In genomic region chr7:19932549-19933249, GRCh38 we compare ENCODE assay signal across 27 cellular contexts.
DNase-seq lines count a peak whose midpoint lies in the region; ATAC-seq, FAIRE-seq and TF ChIP-seq lines count a peak whose summit lies in the region.
"Had no signal": no experiment of that assay in that cellular context is flagged by ENCODE, and none has a peak within 500 bp of the region (broad histone marks: within the 10 kb centered on the region; RNA-seq: fewer than 3 reads in every experiment).

No MANE protein-coding gene starts in this region.

- H3K27me3 ChIP-seq in body of pancreas = no peaks in the 10 kb centered on the region
- H3K27me3 ChIP-seq in MG63 = no peaks in the 10 kb centered on the region
- H3K27me3 ChIP-seq in stomach = no peaks in the 10 kb centered on the region
- H3K27me3 ChIP-seq: BLaER1, left lung, SJCRH30 had no signal

- H3K4me1 ChIP-seq in body of pancreas = peaks cover 8% of the 10 kb centered on the region
- no peaks in the 10 kb centered on the region for H3K4me1 ChIP-seq in stomach
- H3K4me1 ChIP-seq: BLaER1, HAP-1, left lung had no signal

- no peaks in the 10 kb centered on the region for H3K36me3 ChIP-seq in body of pancreas (replicated peaks in 1 of 2; ENCODE audit: insufficient read depth in 1 of 2, low read depth in 2 of 2)
- H3K36me3 ChIP-seq in MG63 = no peaks in the 10 kb centered on the region
- H3K36me3 ChIP-seq in stomach = no peaks in the 10 kb centered on the region
- H3K36me3 ChIP-seq: BLaER1, HAP-1, left lung, SJCRH30 had no signal

- intact Hi-C loops in body of pancreas (cut with DNase I) = no loop called here
- intact Hi-C loops in stomach (cut with DNase I; ENCODE audit: low total_unique reads) = no loop called here

- H3K27ac ChIP-seq in body of pancreas (peak overlapping the region in 3 of 4 donors; percentile 23 to 51 (median 41)), stomach (no peak overlapping the region)
- H3K27ac ChIP-seq: BLaER1, HL-60, left lung, SJCRH30, skin epidermis had no signal

- peak; percentile 97 for FAIRE-seq in D721Med (lab: Jason Lieb, UNC)
- FAIRE-seq: GM19239 had no signal

- in situ Hi-C loops in G401 (cut with HindIII; ENCODE audit: low sequenced_read_pairs) = no loop called here

- no peak for TF ChIP-seq POLR2A in body of pancreas (IDR thresholded peaks at IDR 0.05)
- no peak for TF ChIP-seq POLR2A in GM18505 (IDR thresholded peaks at IDR 0.05; ENCODE audit: borderline replicate concordance, extremely low read depth, insufficient read depth, insufficient read length)
- no peak for TF ChIP-seq POLR2A in stomach (IDR thresholded peaks at IDR 0.05)

- ATAC-seq in body of pancreas (peak; percentile 76), GM18505 (IDR thresholded peaks at IDR 0.05; ENCODE audit: unreplicated experiment) (no peak)
- ATAC-seq: activated CD8-positive, alpha-beta T cell treated with anti-CD3 and anti-CD28 coated beads for 36 hours; left lung; Panc1 had no signal

- no peak for TF ChIP-seq EP300 in stomach (IDR thresholded peaks at IDR 0.05)

- H3K4me3 ChIP-seq in body of pancreas (no peak overlapping the region), MG63 (no peak overlapping the region), stomach (no peak overlapping the region)
- H3K4me3 ChIP-seq: BLaER1, HAP-1, left lung, SJCRH30, skin epidermis had no signal

- DNase-seq in D721Med (ENCODE audit: insufficient read length, low spot score) (peak; percentile 32), DMS53 treated with DMSO at 0.1 percent for 48 hours (lab: John Stamatoyannopoulos, UW; ENCODE audit: unreplicated experiment) (peak; percentile 82), NCI-H446 treated with DMSO at 0.1 percent for 48 hours (lab: John Stamatoyannopoulos, UW) (peak; percentile 6), body of pancreas (peak; percentile 37 to 67 (median 58)), G401 (ENCODE audit: low spot score) (no peak), MG63 (no peak), stomach (no peak)
- DNase-seq: activated CD8-positive, alpha-beta memory T cell treated with anti-CD3 and anti-CD28 coated beads, Interleukin-2, amount 50 U/mL, for 48 hours; activated CD8-positive, alpha-beta T cell treated with anti-CD3 and anti-CD28 coated beads for 36 hours; activated naive CD4-positive, alpha-beta T cell treated with anti-CD3 and anti-CD28 coated beads for 36 hours; erythroblast; islet precursor cell; KBM-7; left lung; mesenchymal stem cell; NCI-H1436; NCI-H226; SJCRH30; stimulated activated naive CD4-positive, alpha-beta T cell treated with Interleukin-2 at 50 U/mL for 16 hours; SW 1271 had no signal

- no peaks in the 10 kb centered on the region for H3K9me3 ChIP-seq in body of pancreas
- H3K9me3 ChIP-seq in MG63 = peaks cover 3% of the 10 kb centered on the region; the same call in 1 of the 2 replicates
- H3K9me3 ChIP-seq in stomach = peaks cover 0 to 23% (median 2%) of the 10 kb centered on the region in 4 donors
- H3K9me3 ChIP-seq: HAP-1 had no signal

- no peak for TF ChIP-seq CTCF in D721Med (IDR thresholded peaks at IDR 0.05; ENCODE audit: insufficient read depth, missing control alignments)
- TF ChIP-seq CTCF in body of pancreas (IDR thresholded peaks at IDR 0.05) = no peak
- TF ChIP-seq CTCF in stomach (IDR thresholded peaks at IDR 0.05) = no peak

- 12 to 25% methylated on average over 4 of the region's 4 CpGs for WGBS in body of pancreas, 2 donors
- 29 to 55% (median 38%) methylated on average over 4 of the region's 4 CpGs for whole genome bisulfite sequencing in stomach, 5 donors

Comparison
In these comparisons a context has a peak if more than half of its experiments do, and no peak if none do; other contexts are left out.
1. DNase-seq: peak in D721Med (single experiment), DMS53 treated with DMSO at 0.1 percent for 48 hours (single experiment), NCI-H446 treated with DMSO at 0.1 percent for 48 hours (single experiment) and body of pancreas (4 of 4); none in G401 (single experiment), MG63 (single experiment) and stomach (single experiment).
2. H3K27ac ChIP-seq: peak in body of pancreas (3 of 4); none in stomach (0 of 5).